Comparison of ENCODE assay signal across 30 cellular contexts in the genomic region with DNA sequence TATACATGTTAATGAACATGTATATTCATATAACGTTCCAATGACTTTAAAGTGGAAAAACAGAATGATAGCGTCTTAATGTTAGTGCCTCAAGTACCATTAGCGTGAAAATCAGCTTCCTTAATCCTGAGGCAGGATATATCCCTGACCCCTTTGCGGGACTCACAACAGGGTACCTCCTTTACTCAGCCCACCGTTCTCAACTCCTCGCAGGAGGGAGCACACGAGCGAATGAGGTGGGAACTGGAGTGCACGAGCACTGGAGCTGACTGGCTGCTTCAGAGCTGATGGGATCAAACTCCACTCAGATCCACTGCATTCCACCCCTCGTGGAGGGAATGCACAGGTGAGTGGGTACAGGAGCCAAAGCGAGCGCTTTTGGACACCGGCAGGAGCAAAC.
"Had no signal": no experiment of that assay in that cellular context is flagged by ENCODE, and none has a peak within 500 bp of the region (broad histone marks: within the 10 kb centered on the region; RNA-seq: fewer than 3 reads in every experiment).

No MANE protein-coding gene starts in this region.

- H3K9me3 ChIP-seq: ascending aorta, breast epithelium, esophagus muscularis mucosa, gastroesophageal sphincter had no signal

- ATAC-seq: activated naive CD4-positive, alpha-beta T cell treated with anti-CD3 and anti-CD28 coated beads, Interleukin-2, amount 50 U/mL, for 72 hours; activated T-cell treated with anti-CD3 and anti-CD28 coated beads, Interleukin-2, amount 50 U/mL, for 72 hours; gastroesophageal sphincter had no signal

- H3K4me3 ChIP-seq: ascending aorta, breast epithelium, cardiac muscle cell, coronary artery, dorsolateral prefrontal cortex, esophagus muscularis mucosa, gastroesophageal sphincter had no signal

- H3K27ac Mint-ChIP-seq: activated CD4-positive, alpha-beta memory T cell treated with anti-CD3 and anti-CD28 coated beads, Interleukin-2, amount 10 ng/mL, durations not matched to agents 7 days and 5 days; activated CD4-positive, alpha-beta T cell treated with anti-CD3 and anti-CD28 coated beads, Interleukin-2, amount 10 ng/mL, durations not matched to agents 7 days and 5 days; activated naive CD4-positive, alpha-beta T cell treated with anti-CD3 and anti-CD28 coated beads, Interleukin-2, amount 10 ng/mL, durations not matched to agents 7 days and 5 days; activated naive CD4-positive, alpha-beta T cell treated with anti-CD3 and anti-CD28 coated beads, Interleukin-2, amount 50 U/mL, for 72 hours; activated naive CD8-positive, alpha-beta T cell treated with anti-CD3 and anti-CD28 coated beads, Interleukin-2, amount 10 ng/mL, durations not matched to agents 7 days and 5 days; activated T-cell treated with anti-CD3 and anti-CD28 coated beads, Interleukin-2, amount 50 U/mL, for 24 hours; activated T-cell treated with anti-CD3 and anti-CD28 coated beads, Interleukin-2, amount 50 U/mL, for 72 hours; dendritic cell treated with granulocyte-macrophage colony-stimulating factor and Interleukin-4, amounts not matched to agents 40 ng/mL and 50 ng/mL, for 4 days had no signal

- H3K36me3 ChIP-seq: ascending aorta, breast epithelium, cardiac muscle cell had no signal

- H3K27ac ChIP-seq: ascending aorta, breast epithelium, cardiac muscle cell, coronary artery, esophagus muscularis mucosa, gastroesophageal sphincter had no signal

- H3K4me3 Mint-ChIP-seq: activated CD4-positive, alpha-beta memory T cell treated with anti-CD3 and anti-CD28 coated beads, Interleukin-2, amount 10 ng/mL, durations not matched to agents 7 days and 5 days; activated CD4-positive, alpha-beta T cell treated with anti-CD3 and anti-CD28 coated beads, Interleukin-2, amount 10 ng/mL, durations not matched to agents 7 days and 5 days; activated naive CD4-positive, alpha-beta T cell treated with anti-CD3 and anti-CD28 coated beads, Interleukin-2, amount 10 ng/mL, durations not matched to agents 7 days and 5 days; activated naive CD8-positive, alpha-beta T cell treated with anti-CD3 and anti-CD28 coated beads, Interleukin-2, amount 10 ng/mL, durations not matched to agents 7 days and 5 days; activated T-cell treated with anti-CD3 and anti-CD28 coated beads, Interleukin-2, amount 50 U/mL, for 24 hours; activated T-cell treated with anti-CD3 and anti-CD28 coated beads, Interleukin-2, amount 50 U/mL, for 72 hours; brain; dendritic cell treated with granulocyte-macrophage colony-stimulating factor and Interleukin-4, amounts not matched to agents 40 ng/mL and 50 ng/mL, for 4 days had no signal

- H3K4me1 Mint-ChIP-seq: activated CD4-positive, alpha-beta memory T cell treated with anti-CD3 and anti-CD28 coated beads, Interleukin-2, amount 10 ng/mL, durations not matched to agents 7 days and 5 days; activated CD4-positive, alpha-beta T cell treated with anti-CD3 and anti-CD28 coated beads, Interleukin-2, amount 10 ng/mL, durations not matched to agents 7 days and 5 days; activated naive CD4-positive, alpha-beta T cell treated with anti-CD3 and anti-CD28 coated beads, Interleukin-2, amount 10 ng/mL, durations not matched to agents 7 days and 5 days had no signal

- H3K4me1 ChIP-seq: breast epithelium had no signal

- H3K27me3 Mint-ChIP-seq: activated CD4-positive, alpha-beta memory T cell treated with anti-CD3 and anti-CD28 coated beads, Interleukin-2, amount 10 ng/mL, durations not matched to agents 7 days and 5 days; activated CD4-positive, alpha-beta T cell treated with anti-CD3 and anti-CD28 coated beads, Interleukin-2, amount 10 ng/mL, durations not matched to agents 7 days and 5 days; activated naive CD4-positive, alpha-beta T cell treated with anti-CD3 and anti-CD28 coated beads, Interleukin-2, amount 10 ng/mL, durations not matched to agents 7 days and 5 days; activated naive CD8-positive, alpha-beta T cell treated with anti-CD3 and anti-CD28 coated beads, Interleukin-2, amount 10 ng/mL, durations not matched to agents 7 days and 5 days; activated T-cell treated with anti-CD3 and anti-CD28 coated beads, Interleukin-2, amount 50 U/mL, for 24 hours; brain; dendritic cell treated with granulocyte-macrophage colony-stimulating factor and Interleukin-4, amounts not matched to agents 40 ng/mL and 50 ng/mL, for 4 days had no signal

- DNase-seq: activated CD4-positive, alpha-beta memory T cell treated with anti-CD3 and anti-CD28 coated beads, Interleukin-2, amount 10 ng/mL, durations not matched to agents 7 days and 5 days; activated CD4-positive, alpha-beta T cell treated with anti-CD3 and anti-CD28 coated beads for 1 hour; activated CD4-positive, alpha-beta T cell treated with anti-CD3 and anti-CD28 coated beads for 4 hours; activated CD4-positive, alpha-beta T cell treated with anti-CD3 and anti-CD28 coated beads, Interleukin-2, amount 10 ng/mL, durations not matched to agents 7 days and 5 days; activated CD4-positive, alpha-beta T cell treated with anti-CD3 and anti-CD28 coated beads, Interleukin-2, amount 50 U/mL, for 4 hours; activated CD8-positive, alpha-beta memory T cell treated with anti-CD3 and anti-CD28 coated beads, Interleukin-2, amount 50 U/mL, for 48 hours; activated gamma-delta T cell; activated naive CD4-positive, alpha-beta T cell; activated naive CD4-positive, alpha-beta T cell treated with anti-CD3 and anti-CD28 coated beads, Interleukin-2, amount 10 ng/mL, durations not matched to agents 7 days and 5 days; activated naive CD8-positive, alpha-beta T cell treated with anti-CD3 and anti-CD28 coated beads, Interleukin-2, amount 10 ng/mL, durations not matched to agents 7 days and 5 days; activated T-cell treated with anti-CD3 and anti-CD28 coated beads for 4 hours; activated T-cell treated with anti-CD3 and anti-CD28 coated beads, Interleukin-2, amount 50 U/mL, for 24 hours; activated T-cell treated with anti-CD3 and anti-CD28 coated beads, Interleukin-2, amount 50 U/mL, for 72 hours; central memory CD4-positive, alpha-beta T cell; cerebellar nuclear complex; effector memory CD4-positive, alpha-beta T cell; erythroblast; foreskin melanocyte; T-helper 1 cell; T-helper 2 cell had no signal

- H3K27me3 ChIP-seq: ascending aorta, breast epithelium, cardiac muscle cell, dorsolateral prefrontal cortex, esophagus muscularis mucosa, gastroesophageal sphincter had no signal

- H3K9me3 Mint-ChIP-seq: activated CD4-positive, alpha-beta memory T cell treated with anti-CD3 and anti-CD28 coated beads, Interleukin-2, amount 10 ng/mL, durations not matched to agents 7 days and 5 days; activated CD4-positive, alpha-beta T cell treated with anti-CD3 and anti-CD28 coated beads, Interleukin-2, amount 10 ng/mL, durations not matched to agents 7 days and 5 days; activated naive CD4-positive, alpha-beta T cell treated with anti-CD3 and anti-CD28 coated beads, Interleukin-2, amount 50 U/mL, for 72 hours; activated naive CD8-positive, alpha-beta T cell treated with anti-CD3 and anti-CD28 coated beads, Interleukin-2, amount 10 ng/mL, durations not matched to agents 7 days and 5 days; activated T-cell treated with anti-CD3 and anti-CD28 coated beads, Interleukin-2, amount 50 U/mL, for 24 hours; activated T-cell treated with anti-CD3 and anti-CD28 coated beads, Interleukin-2, amount 50 U/mL, for 72 hours; dendritic cell treated with granulocyte-macrophage colony-stimulating factor and Interleukin-4, amounts not matched to agents 40 ng/mL and 50 ng/mL, for 4 days had no signal
